In the genomic region with DNA sequence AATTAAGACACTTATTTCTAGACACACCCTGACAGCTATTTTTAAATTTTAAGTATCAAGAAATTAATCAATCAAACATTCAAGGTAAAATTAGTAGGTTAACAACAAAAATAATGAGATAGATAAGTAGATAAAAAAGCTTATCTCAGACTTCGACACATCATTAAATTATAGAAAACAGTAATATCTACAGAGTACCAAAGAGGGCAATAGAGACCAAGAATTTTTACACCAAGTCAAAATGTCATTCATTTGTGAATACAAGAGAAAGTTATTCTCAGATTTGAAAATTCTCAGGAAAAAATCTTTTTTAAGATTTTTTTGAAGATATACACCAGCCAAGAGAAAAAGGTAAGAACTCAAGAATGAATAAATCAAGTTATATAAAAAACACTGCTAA, we compare ENCODE assay signal across 23 cellular contexts.
"Had no signal": no experiment of that assay in that cellular context is flagged by ENCODE, and none has a peak within 500 bp of the region (broad histone marks: within the 10 kb centered on the region; RNA-seq: fewer than 3 reads in every experiment).

No MANE protein-coding gene starts in this region.

- ATAC-seq: activated CD4-positive, alpha-beta T cell treated with anti-CD3 and anti-CD28 coated beads for 36 hours; activated CD8-positive, alpha-beta memory T cell treated with anti-CD3 and anti-CD28 coated beads, Interleukin-2, amount 10 ng/mL, durations not matched to agents 7 days and 5 days; activated T-helper 17 cell treated with anti-CD3 and anti-CD28 coated beads, Interleukin-2, amount 50 U/mL, for 72 hours; body of pancreas; left lobe of liver; psoas muscle; right cardiac atrium; stimulated activated naive CD8-positive, alpha-beta T cell treated with anti-CD3 and anti-CD28 coated beads, Interleukin-15, amount 100 ng/mL, for 72 hours; upper lobe of right lung; WTC11 had no signal

- DNase-seq: activated CD4-positive, alpha-beta memory T cell treated with anti-CD3 and anti-CD28 coated beads for 36 hours; activated CD4-positive, alpha-beta T cell treated with anti-CD3 and anti-CD28 coated beads for 36 hours; activated CD8-positive, alpha-beta memory T cell treated with anti-CD3 and anti-CD28 coated beads, Interleukin-2, amount 10 ng/mL, durations not matched to agents 7 days and 5 days; activated naive CD4-positive, alpha-beta T cell treated with Interleukin-2 at 50 U/mL for 16 hours; activated naive CD8-positive, alpha-beta T cell treated with anti-CD3 and anti-CD28 coated beads, Interleukin-2, amount 10 ng/mL, durations not matched to agents 7 days and 5 days; amygdala; body of pancreas; endodermal cell; foreskin fibroblast; head of caudate nucleus; kidney; psoas muscle; right cardiac atrium; small intestine; stimulated activated CD4-positive, alpha-beta T cell treated with anti-CD3 and anti-CD28 coated beads, Interleukin-15, amount 100 ng/mL, for 24 hours; stimulated activated CD4-positive, alpha-beta T cell treated with anti-CD3 and anti-CD28 coated beads, Interleukin-2, amount 100 ng/mL, for 48 hours; stimulated activated naive CD8-positive, alpha-beta T cell treated with anti-CD3 and anti-CD28 coated beads, Interleukin-15, amount 100 ng/mL, for 72 hours; T-helper 2 cell; upper lobe of right lung had no signal

- H3K4me1 ChIP-seq: psoas muscle, upper lobe of right lung had no signal

- H3K27me3 ChIP-seq: body of pancreas, upper lobe of right lung had no signal

- H3K4me3 ChIP-seq: body of pancreas, psoas muscle, upper lobe of right lung had no signal

- H3K36me3 ChIP-seq: upper lobe of right lung had no signal

- H3K9me3 ChIP-seq: body of pancreas, psoas muscle, upper lobe of right lung had no signal

- H3K27ac ChIP-seq: body of pancreas, epithelial cell of prostate, psoas muscle, upper lobe of right lung had no signal
